In genomic region chr11:68983816-68984215, GRCh38 we compare ENCODE assay signal across 31 cellular contexts. TPM values are rescaled to one million over a fixed set of nuclear protein-coding genes. Genes with fewer than 3 reads are reported as not detected.
"Had no signal": no experiment of that assay in that cellular context is flagged by ENCODE, and none has a peak within 500 bp of the region (broad histone marks: within the 10 kb centered on the region; RNA-seq: fewer than 3 reads in every experiment).

No MANE protein-coding gene starts in this region.

- H3K4me3 ChIP-seq: adrenal gland, breast epithelium, Peyer's patch, SJCRH30 had no signal

- H3K36me3 ChIP-seq: adrenal gland, breast epithelium, Peyer's patch, SJCRH30 had no signal

- H3K9me3 ChIP-seq: adrenal gland, Peyer's patch, SJCRH30, SK-N-SH had no signal

- DNase-seq: activated CD4-positive, alpha-beta T cell treated with anti-CD3 and anti-CD28 coated beads, Interleukin-2, amount 10 ng/mL, durations not matched to agents 7 days and 5 days; activated CD4-positive, CD25-positive, alpha-beta regulatory T cell; activated CD8-positive, alpha-beta memory T cell treated with anti-CD3 and anti-CD28 coated beads, Interleukin-2, amount 50 U/mL, for 4 hours; activated CD8-positive, alpha-beta T cell treated with anti-CD3 and anti-CD28 coated beads for 36 hours; activated gamma-delta T cell treated with Interleukin-2 at 50 U/mL for 16 hours; activated naive CD4-positive, alpha-beta T cell treated with anti-CD3 and anti-CD28 coated beads, Interleukin-2, amount 50 U/mL, for 16 hours; activated T-cell treated with anti-CD3 and anti-CD28 coated beads, Interleukin-2, amount 50 U/mL, for 72 hours; caudate nucleus; KG1; NCI-H1092; NCI-H1417; NCI-H1930; NCI-H2171; NCI-H345; NCI-H510A; NCI-H526 treated with DMSO at 0.1 percent for 48 hours; NCI-H82; SJCRH30; SK-N-SH; T-helper 1 cell had no signal

- H3K27me3 ChIP-seq: adrenal gland, breast epithelium, Peyer's patch, SJCRH30 had no signal

- H3K27ac ChIP-seq: adrenal gland, breast epithelium, Peyer's patch, RWPE1, SJCRH30, VCaP had no signal

- H3K4me1 ChIP-seq: adrenal gland, breast epithelium, Peyer's patch, SJCRH30 had no signal

- ATAC-seq: activated CD8-positive, alpha-beta T cell treated with anti-CD3 and anti-CD28 coated beads for 36 hours; activated T-cell treated with anti-CD3 and anti-CD28 coated beads, Interleukin-2, amount 50 U/mL, for 72 hours had no signal

RNA-seq across cellular contexts. Expression of gene MRGPRD, which starts 3.0 kb away (rescaled TPM):
- total RNA-seq: activated CD4-positive, alpha-beta T cell treated with anti-CD3 and anti-CD28 coated beads, Interleukin-2, amount 10 ng/mL, durations not matched to agents 7 days and 5 days; activated CD8-positive, alpha-beta T cell treated with anti-CD3 and anti-CD28 coated beads for 36 hours; activated naive CD8-positive, alpha-beta T cell treated with anti-CD3 and anti-CD28 coated beads, Interleukin-2, amount 10 ng/mL, durations not matched to agents 7 days and 5 days; activated T-cell treated with anti-CD3 and anti-CD28 coated beads, Interleukin-2, amount 50 U/mL, for 72 hours; activated T-helper 2 cell treated with anti-CD3 and anti-CD28 coated beads, Interferon-gamma antibody, Interleukin-2, Interleukin-4, amounts not matched to agents 10 μg/mL and 5 μg/mL and 100 μg/mL, durations not matched to agents 14 hours and 24 hours and 36 hours; adrenal gland; breast epithelium; LHCN-M2; M059J; Peyer's patch; Right ventricle myocardium superior; SJCRH30; T-helper 2 cell treated with Interferon-gamma antibody and Interleukin-4, amounts not matched to agents 100 ng/mL and 5 ng/mL, for 36 hours had no signal

RNA-seq across cellular contexts. Expression of gene MRGPRF, which starts 29.2 kb away (rescaled TPM):
- total RNA-seq: activated CD4-positive, alpha-beta T cell treated with anti-CD3 and anti-CD28 coated beads, Interleukin-2, amount 10 ng/mL, durations not matched to agents 7 days and 5 days; activated CD8-positive, alpha-beta T cell treated with anti-CD3 and anti-CD28 coated beads for 36 hours; activated naive CD8-positive, alpha-beta T cell treated with anti-CD3 and anti-CD28 coated beads, Interleukin-2, amount 10 ng/mL, durations not matched to agents 7 days and 5 days; activated T-cell treated with anti-CD3 and anti-CD28 coated beads, Interleukin-2, amount 50 U/mL, for 72 hours; activated T-helper 2 cell treated with anti-CD3 and anti-CD28 coated beads, Interferon-gamma antibody, Interleukin-2, Interleukin-4, amounts not matched to agents 10 μg/mL and 5 μg/mL and 100 μg/mL, durations not matched to agents 14 hours and 24 hours and 36 hours; M059J; T-helper 2 cell treated with Interferon-gamma antibody and Interleukin-4, amounts not matched to agents 100 ng/mL and 5 ng/mL, for 36 hours had no signal
